In genomic region chr6:24196198-24196597, GRCh38 we compare ENCODE assay signal across 23 cellular contexts.
"Had no signal": no experiment of that assay in that cellular context is flagged by ENCODE, and none has a peak within 500 bp of the region (broad histone marks: within the 10 kb centered on the region; RNA-seq: fewer than 3 reads in every experiment).

No MANE protein-coding gene starts in this region.

- H3K4me1 Mint-ChIP-seq: naive thymus-derived CD8-positive, alpha-beta T cell; nephron progenitor cell had no signal

- H3K9me3 Mint-ChIP-seq: dendritic cell treated with granulocyte-macrophage colony-stimulating factor and Interleukin-4, amounts not matched to agents 40 ng/mL and 50 ng/mL, for 4 days had no signal

- H3K4me3 ChIP-seq: colonic mucosa, esophagus muscularis mucosa, gastroesophageal sphincter, heart left ventricle, hepatocyte, left lung, prostate gland, skin epidermis, spleen, stomach, thyroid gland had no signal

- H3K27ac ChIP-seq: colonic mucosa, esophagus muscularis mucosa, foreskin keratinocyte, gastroesophageal sphincter, heart left ventricle, left lung, prostate gland, skin epidermis, spleen, stomach, thyroid gland had no signal

- H3K9me3 ChIP-seq: colonic mucosa, esophagus muscularis mucosa, left lung, prostate gland, stomach, thyroid gland had no signal

- H3K36me3 ChIP-seq: colonic mucosa, esophagus muscularis mucosa, gastroesophageal sphincter, heart left ventricle, left lung, prostate gland, spleen, stomach, thyroid gland had no signal

- DNase-seq: colonic mucosa; effector CD8-positive, alpha-beta T cell; foreskin keratinocyte; heart left ventricle; kidney; left lung; mesenchymal stem cell; naive thymus-derived CD8-positive, alpha-beta T cell; nephron progenitor cell; nucleus accumbens; right cardiac atrium; spleen; stimulated activated naive CD4-positive, alpha-beta T cell treated with Interleukin-2 at 50 U/mL for 16 hours; stomach; thyroid gland had no signal

- H3K27me3 ChIP-seq: colonic mucosa, esophagus muscularis mucosa, foreskin keratinocyte, gastroesophageal sphincter, hepatocyte, left lung, stomach, thyroid gland had no signal

- H3K4me1 ChIP-seq: esophagus muscularis mucosa, foreskin keratinocyte, gastroesophageal sphincter, heart left ventricle, left lung, prostate gland, spleen, stomach, thyroid gland had no signal

- H3K27ac Mint-ChIP-seq: dendritic cell treated with granulocyte-macrophage colony-stimulating factor and Interleukin-4, amounts not matched to agents 40 ng/mL and 50 ng/mL, for 4 days; mesothelial cell of epicardium; naive thymus-derived CD8-positive, alpha-beta T cell; nephron progenitor cell; type B pancreatic cell had no signal

- H3K4me3 Mint-ChIP-seq: dendritic cell treated with granulocyte-macrophage colony-stimulating factor and Interleukin-4, amounts not matched to agents 40 ng/mL and 50 ng/mL, for 4 days; mesothelial cell of epicardium; naive thymus-derived CD8-positive, alpha-beta T cell; nephron progenitor cell; type B pancreatic cell had no signal

- H3K27me3 Mint-ChIP-seq: type B pancreatic cell had no signal

- ATAC-seq: foreskin keratinocyte; gastroesophageal sphincter; heart left ventricle; left lung; naive thymus-derived CD8-positive, alpha-beta T cell; right cardiac atrium had no signal
